11 cellular contexts compared by ENCODE assay signal in genomic region chr16:10979717-10980601, GRCh38. TPM values are rescaled to one million over a fixed set of nuclear protein-coding genes. Genes with fewer than 3 reads are reported as not detected.
DNase-seq lines count a peak whose midpoint lies in the region; ATAC-seq and TF ChIP-seq lines count a peak whose summit lies in the region.
"Had no signal": no experiment of that assay in that cellular context is flagged by ENCODE, and none has a peak within 500 bp of the region (broad histone marks: within the 10 kb centered on the region; RNA-seq: fewer than 3 reads in every experiment).

No MANE protein-coding gene starts in this region.

- H3K4me3 Mint-ChIP-seq in glutamatergic neuron (ENCODE audit: unreplicated experiment), result no peak overlapping the region

- no peak overlapping the region for H3K27ac Mint-ChIP-seq in glutamatergic neuron (ENCODE audit: unreplicated experiment)

- H3K27ac ChIP-seq in SK-N-MC, result peak overlapping the region; percentile 25; the same call in 1 of the 2 replicates

- peak; percentile 3 to 14 for DNase-seq in AML-193 (lab: John Stamatoyannopoulos, UW)
- peak; percentile 28 for DNase-seq in SK-N-MC (ENCODE audit: low read depth, low spot score)
- peak; percentile 47 for DNase-seq in fibroblast of villous mesenchyme (ENCODE audit: low read depth)
- no peak for DNase-seq in omental fat pad (ENCODE audit: low spot score)
- no peak for DNase-seq in glutamatergic neuron
- DNase-seq in NCI-H2171 (lab: John Stamatoyannopoulos, UW), result no peak
- DNase-seq in NCI-H2227 treated with DMSO at 0.1 percent for 48 hours (lab: John Stamatoyannopoulos, UW), result no peak
- DNase-seq: activated CD4-positive, alpha-beta T cell treated with anti-CD3 and anti-CD28 coated beads, Interleukin-2, amount 50 U/mL, for 4 hours; islet precursor cell had no signal

- H3K36me3 Mint-ChIP-seq in glutamatergic neuron (ENCODE audit: unreplicated experiment), result no peaks in the 10 kb centered on the region

- no peak overlapping the region for H3K9ac ChIP-seq in SK-N-MC (ENCODE audit: insufficient read length)
- H3K9ac ChIP-seq: BLaER1 treated with 17β-estradiol and CSF1 and Interleukin-3, amounts not matched to agents 10 nM and 100 nM had no signal

- no peaks in the 10 kb centered on the region for H3K36me3 ChIP-seq in SK-N-MC (ENCODE audit: insufficient read depth, low read length)

- TF ChIP-seq CTCF in fibroblast of villous mesenchyme (IDR thresholded peaks at IDR 0.05; ENCODE audit: insufficient read depth, low read depth, low read length), result no peak
- TF ChIP-seq CTCF in omental fat pad (IDR thresholded peaks at IDR 0.05), result no peak
- no peak for TF ChIP-seq CTCF in glutamatergic neuron (IDR thresholded peaks at IDR 0.05; ENCODE audit: partially characterized antibody, unreplicated experiment)

- H3K4me1 Mint-ChIP-seq in glutamatergic neuron (ENCODE audit: low read depth, unreplicated experiment), result peaks cover 29% of the 10 kb centered on the region

- no peaks in the 10 kb centered on the region for H3K9me3 Mint-ChIP-seq in glutamatergic neuron (ENCODE audit: unreplicated experiment)

- H3K27me3 Mint-ChIP-seq in glutamatergic neuron (ENCODE audit: unreplicated experiment), result peaks cover 5% of the 10 kb centered on the region

- H3K9me3 ChIP-seq in SK-N-MC (ENCODE audit: low read depth, low read length), result no peaks in the 10 kb centered on the region
- H3K9me3 ChIP-seq: BLaER1 treated with 17β-estradiol and CSF1 and Interleukin-3, amounts not matched to agents 10 nM and 100 nM had no signal

- H3K4me3 ChIP-seq in SK-N-MC (no peak overlapping the region), fibroblast of villous mesenchyme (ENCODE audit: low read depth, low read length) (no peak overlapping the region)
- H3K4me3 ChIP-seq: BLaER1 treated with 17β-estradiol and CSF1 and Interleukin-3, amounts not matched to agents 10 nM and 100 nM had no signal

- ATAC-seq in omental fat pad (ENCODE audit: low FRiP score) (peak; percentile 69), HG03460 (IDR thresholded peaks at IDR 0.05; ENCODE audit: unreplicated experiment) (no peak)

RNA-seq across cellular contexts. Expression of gene CLEC16A, which starts 35.6 kb away (rescaled TPM):
- total RNA-seq in fibroblast of villous mesenchyme, result 28.7 and 32.4 TPM in 2 replicates
- 10 to 100 TPM; 24.0 to 36.9 (median 29.5) TPM for total RNA-seq in omental fat pad
- total RNA-seq in glutamatergic neuron (ENCODE audit: unreplicated experiment), result 43.0 TPM

RNA-seq across cellular contexts. Expression of gene DEXI, which starts 37.7 kb away (rescaled TPM):
- total RNA-seq in fibroblast of villous mesenchyme, result 40.2 and 41.2 TPM in 2 replicates
- 10 to 100 TPM; 56.8 to 71.5 (median 64.5) TPM for total RNA-seq in omental fat pad
- total RNA-seq in glutamatergic neuron (ENCODE audit: unreplicated experiment), result 37.3 TPM

Comparison
In these comparisons a context has a peak if more than half of its experiments do, and no peak if none do; other contexts are left out.
1. DNase-seq: peak in AML-193 (2 of 2), SK-N-MC (single experiment) and fibroblast of villous mesenchyme (single experiment); none in omental fat pad (single experiment), glutamatergic neuron (single experiment), NCI-H2171 (single experiment) and NCI-H2227 treated with DMSO at 0.1 percent for 48 hours (single experiment).